ENCODE assay signal across 23 cellular contexts in genomic region chr3:127767126-127767525, GRCh38. TPM values are rescaled to one million over a fixed set of nuclear protein-coding genes. Genes with fewer than 3 reads are reported as not detected.
DNase-seq lines count a peak whose midpoint lies in the region; ATAC-seq and TF ChIP-seq lines count a peak whose summit lies in the region.
"Had no signal": no experiment of that assay in that cellular context is flagged by ENCODE, and none has a peak within 500 bp of the region (broad histone marks: within the 10 kb centered on the region; RNA-seq: fewer than 3 reads in every experiment).

No MANE protein-coding gene starts in this region.

- H2AFZ ChIP-seq in SK-N-SH (ENCODE audit: low read depth) = no peak overlapping the region

- H4K20me1 ChIP-seq in SK-N-SH (ENCODE audit: insufficient read depth) = no peaks in the 10 kb centered on the region

- H3K36me3 Mint-ChIP-seq in Caco-2 (ENCODE audit: insufficient read depth, unreplicated experiment) = no peaks in the 10 kb centered on the region
- peaks cover 14% of the 10 kb centered on the region for H3K36me3 Mint-ChIP-seq in osteocyte (ENCODE audit: unreplicated experiment)
- H3K36me3 Mint-ChIP-seq in WTC11 = no peaks in the 10 kb centered on the region
- H3K36me3 Mint-ChIP-seq: CD8-positive, alpha-beta T cell; immature natural killer cell had no signal

- H3K27ac Mint-ChIP-seq in Caco-2 (ENCODE audit: unreplicated experiment) (peak overlapping the region; percentile 9), osteocyte (ENCODE audit: unreplicated experiment) (peak overlapping the region; percentile 54), WTC11 (no peak overlapping the region)
- H3K27ac Mint-ChIP-seq: activated B cell treated with CpG ODN at 0.5 μM for 24 hours; activated CD4-positive, alpha-beta memory T cell treated with anti-CD3 and anti-CD28 coated beads, Interleukin-2, amount 10 ng/mL, durations not matched to agents 7 days and 5 days; CD8-positive, alpha-beta T cell; immature natural killer cell; naive thymus-derived CD4-positive, alpha-beta T cell had no signal

- ATAC-seq in WTC11 = no peak
- ATAC-seq: CD8-positive, alpha-beta T cell; naive thymus-derived CD4-positive, alpha-beta T cell; right cardiac atrium had no signal

- intact Hi-C loops in Caco-2 (cut with micrococcal nuclease; ENCODE audit: unreplicated experiment) = no loop called here

- BruUV-seq in Caco-2 (replicated peaks; lab: Mats Ljungman, UMichigan) = no TSS peak

- H3K9ac ChIP-seq in SK-N-SH = no peak overlapping the region

- H3K4me1 ChIP-seq in Caco-2 (peaks cover 23% of the 10 kb centered on the region), SK-N-SH (ENCODE audit: control insufficient read depth in 1 of 2, insufficient read depth in 2 of 2, low read depth in 1 of 2, low read length in 1 of 2) (peaks cover 4 to 8% of the 10 kb centered on the region in 2 experiments; a peak in 3 of 4 replicates)

- H3K27me3 Mint-ChIP-seq in Caco-2 (ENCODE audit: insufficient read depth, unreplicated experiment) (no peaks in the 10 kb centered on the region), osteocyte (ENCODE audit: unreplicated experiment) (no peaks in the 10 kb centered on the region), WTC11 (ENCODE audit: low read depth) (no peaks in the 10 kb centered on the region)
- H3K27me3 Mint-ChIP-seq: activated B cell treated with CpG ODN at 0.5 μM for 24 hours had no signal

- no peaks in the 10 kb centered on the region for H3K9me2 ChIP-seq in SK-N-SH

- no peak overlapping the region for H3K4me2 ChIP-seq in SK-N-SH

- 96% methylated on average over 1 of the region's 1 CpG for WGBS in SK-N-SH (ENCODE audit: low lambda C conversion rate)

- no peak overlapping the region for H3K4me3 Mint-ChIP-seq in Caco-2 (ENCODE audit: unreplicated experiment)
- no peak overlapping the region for H3K4me3 Mint-ChIP-seq in osteocyte (ENCODE audit: unreplicated experiment)
- H3K4me3 Mint-ChIP-seq in WTC11 = no peak overlapping the region
- H3K4me3 Mint-ChIP-seq: activated B cell treated with CpG ODN at 0.5 μM for 24 hours; activated CD4-positive, alpha-beta memory T cell treated with anti-CD3 and anti-CD28 coated beads, Interleukin-2, amount 10 ng/mL, durations not matched to agents 7 days and 5 days; CD8-positive, alpha-beta T cell; immature natural killer cell; naive thymus-derived CD4-positive, alpha-beta T cell had no signal

- TF ChIP-seq CTCF in Caco-2 (IDR thresholded peaks at IDR 0.05; ENCODE audit: insufficient read depth in 1 of 2, low read depth in 1 of 2, low read length in 1 of 2, severe bottlenecking in 1 of 2, unreplicated experiment in 1 of 2) (no peak), osteocyte (IDR thresholded peaks at IDR 0.05) (no peak), SK-N-SH (IDR thresholded peaks at IDR 0.05) (no peak), WTC11 (IDR thresholded peaks at IDR 0.05) (no peak)

- H3K9me3 Mint-ChIP-seq in Caco-2 (ENCODE audit: unreplicated experiment) (no peaks in the 10 kb centered on the region), osteocyte (ENCODE audit: unreplicated experiment) (peaks cover 7% of the 10 kb centered on the region), WTC11 (no peaks in the 10 kb centered on the region)
- H3K9me3 Mint-ChIP-seq: activated CD4-positive, alpha-beta memory T cell treated with anti-CD3 and anti-CD28 coated beads, Interleukin-2, amount 10 ng/mL, durations not matched to agents 7 days and 5 days had no signal

- DNase-seq in Caco-2 (peak; percentile 54 to 58), LoVo (ENCODE audit: low spot score) (peak; percentile 82), epithelial cell of prostate (ENCODE audit: low read depth, low spot score) (no peak), osteocyte (ENCODE audit: extremely low spot score, unreplicated experiment) (no peak), SK-N-SH (no peak), NCI-H1436 treated with DMSO at 0.1 percent for 48 hours (lab: John Stamatoyannopoulos, UW) (no peak), COLO829 (ENCODE audit: low spot score) (no peak), WTC11 (ENCODE audit: low spot score) (no peak)
- DNase-seq: activated B cell treated with CpG ODN at 0.5 μM for 24 hours; activated CD4-positive, alpha-beta memory T cell treated with anti-CD3 and anti-CD28 coated beads, Interleukin-2, amount 10 ng/mL, durations not matched to agents 7 days and 5 days; activated gamma-delta T cell treated with Interleukin-2 at 50 U/mL for 16 hours; activated T-cell treated with anti-CD3 and anti-CD28 coated beads for 4 hours; CD8-positive, alpha-beta T cell; cortex of kidney; immature natural killer cell; mammary epithelial cell; MM.1S; naive thymus-derived CD4-positive, alpha-beta T cell; NCI-H187 treated with DMSO at 0.1 percent for 48 hours; NCI-H226; right cardiac atrium had no signal

- no peak overlapping the region for H3K4me3 ChIP-seq in Caco-2 (ENCODE audit: low read depth, low read length)
- H3K4me3 ChIP-seq in SK-N-SH (ENCODE audit: low read depth in 2 of 2, low read length in 1 of 2) = no peak overlapping the region
- H3K4me3 ChIP-seq: SK-N-MC, vagina had no signal

- H3K79me2 ChIP-seq in SK-N-SH (ENCODE audit: insufficient read depth) = no peaks in the 10 kb centered on the region

- CTCF ChIA-PET in Caco-2 (lab: Charles Lee) (interaction anchor here (0.9 to 1.3 kb wide), 2 partner anchors 21 to 24 kb away, joined by 5 to 8 read pairs; no protein-coding TSS in a partner anchor), SK-N-SH (lab: Yijun Ruan, JAX) (no interaction called here), WTC11 (lab: Charles Lee) (interaction anchor here (0.7 kb wide), 1 partner anchor 18 kb away, joined by 4 read pairs; no protein-coding TSS in a partner anchor)

- H3K27me3 ChIP-seq in Caco-2 (replicated peaks; ENCODE audit: control insufficient read depth, insufficient read depth, low read length) (no peaks in the 10 kb centered on the region), SK-N-SH (ENCODE audit: insufficient read depth) (no peaks in the 10 kb centered on the region)
- H3K27me3 ChIP-seq: vagina had no signal

- peaks cover 14% of the 10 kb centered on the region for H3F3A ChIP-seq in SK-N-SH (replicated peaks; ENCODE audit: insufficient read depth)

- POLR2A ChIA-PET in Caco-2 (lab: Charles Lee) (no interaction called here), SK-N-SH (lab: Yijun Ruan, JAX) (no interaction called here), WTC11 (lab: Charles Lee) (no interaction called here)

- H3K36me3 ChIP-seq in Caco-2 (ENCODE audit: control insufficient read depth, insufficient read depth, low read length) (no peaks in the 10 kb centered on the region), SK-N-SH (replicated peaks in 1 of 2; ENCODE audit: control insufficient read depth in 1 of 2, insufficient read depth in 2 of 2, low read length in 1 of 2) (no peaks in the 10 kb centered on the region)
- H3K36me3 ChIP-seq: vagina had no signal

- TF ChIP-seq RAD21 in SK-N-SH (IDR thresholded peaks at IDR 0.05; ENCODE audit: low read length) = no peak

- H3K4me1 Mint-ChIP-seq in Caco-2 (ENCODE audit: low read depth, unreplicated experiment) (peaks cover 21% of the 10 kb centered on the region), osteocyte (ENCODE audit: unreplicated experiment) (peaks cover 82% of the 10 kb centered on the region), WTC11 (peaks cover 2% of the 10 kb centered on the region; the same call in 1 of the 2 replicates)

- no peak for TF ChIP-seq EP300 in SK-N-SH (IDR thresholded peaks at IDR 0.05; ENCODE audit: borderline replicate concordance in 1 of 2, low read depth in 1 of 2, low read length in 1 of 2)

- H3K9me3 ChIP-seq in Caco-2 = no peaks in the 10 kb centered on the region
- H3K9me3 ChIP-seq in SK-N-SH = no peaks in the 10 kb centered on the region
- H3K9me3 ChIP-seq: vagina had no signal

- H3K27ac ChIP-seq in epithelial cell of prostate = peak overlapping the region; percentile 96
- H3K27ac ChIP-seq in SK-N-SH (ENCODE audit: low read depth in 2 of 2, low read length in 1 of 2) = no peak overlapping the region
- H3K27ac ChIP-seq: SK-N-MC, vagina had no signal

TF ChIP-seq in SK-N-SH, 30 proteins besides CTCF, POLR2A, EP300 and RAD21 (continues in another document):
- TF ChIP-seq TAF1 (IDR thresholded peaks at IDR 0.05; ENCODE audit: borderline replicate concordance, low read depth, low read length) (no peak), JUND (IDR thresholded peaks at IDR 0.05) (no peak), NFIC (IDR thresholded peaks at IDR 0.05; ENCODE audit: borderline replicate concordance) (no peak), ELF1 (IDR thresholded peaks at IDR 0.05) (no peak), MXI1 (IDR thresholded peaks at IDR 0.05; ENCODE audit: low read depth, low read length) (no peak), TEAD4 (IDR thresholded peaks at IDR 0.05; ENCODE audit: borderline replicate concordance, insufficient read depth) (no peak), FOXJ3 (CRISPR knock-in tag; IDR thresholded peaks at IDR 0.05) (no peak), NRF1 (IDR thresholded peaks at IDR 0.05; ENCODE audit: low read depth, low read length) (no peak)

TF ChIP-seq in WTC11, 78 proteins besides CTCF, POLR2A, EP300 and RAD21 (continues in another document):
- TF ChIP-seq PRDM15 (CRISPR knock-in tag; IDR thresholded peaks at IDR 0.05) = no peak

RNA-seq across cellular contexts. Expression of gene MGLL, which starts 55.2 kb away (rescaled TPM):
- total RNA-seq in Caco-2 (2022) (7.8 and 8.4 TPM in 2 replicates), osteocyte (102 and 112 TPM in 2 replicates), WTC11 (2021) (0.73 to 0.96 TPM (median 0.94 TPM) in 3 replicates)
- 2.0 and 2.2 TPM in 2 replicates for polyA plus RNA-seq in SK-N-SH (2012; rRNA removed)
- 1.7 and 2.7 TPM in 2 replicates for polyA plus RNA-seq in SK-N-SH (2012; cell fraction: cytosol; rRNA removed)
- 2.2 and 3.7 TPM in 2 replicates for polyA plus RNA-seq in SK-N-SH (2012; cell fraction: nucleus; rRNA removed)
- polyA plus RNA-seq: naive thymus-derived CD4-positive, alpha-beta T cell had no signal

Comparison
In these comparisons a context has a peak if more than half of its experiments do, and no peak if none do; other contexts are left out.
1. DNase-seq: peak in Caco-2 (2 of 2) and LoVo (single experiment); none in epithelial cell of prostate (single experiment), osteocyte (single experiment), SK-N-SH (single experiment), NCI-H1436 treated with DMSO at 0.1 percent for 48 hours (single experiment), COLO829 (single experiment) and WTC11 (single experiment).
2. RNA of gene MGLL, which starts 55.2 kb away (total RNA-seq): 102 to 112 TPM in osteocyte; 7.8 to 8.4 TPM in Caco-2 and 0.73 to 0.96 TPM in WTC11; every median in the first group is over 10 times any median in the second.